Comparison of ENCODE assay signal across 17 cellular contexts in genomic region chr17:28641579-28641978, GRCh38. TPM values are rescaled to one million over a fixed set of nuclear protein-coding genes. Genes with fewer than 3 reads are reported as not detected.
DNase-seq lines count a peak whose midpoint lies in the region; TF ChIP-seq lines count a peak whose summit lies in the region.
"Had no signal": no experiment of that assay in that cellular context is flagged by ENCODE, and none has a peak within 500 bp of the region (broad histone marks: within the 10 kb centered on the region; RNA-seq: fewer than 3 reads in every experiment).

No MANE protein-coding gene starts in this region.

- H2AFZ ChIP-seq in PC-9 = no peak overlapping the region

- peaks cover 12% of the 10 kb centered on the region for H3F3A ChIP-seq in PC-9 (ENCODE audit: insufficient read depth, low read depth)

- H3K4me2 ChIP-seq in PC-9 = no peak overlapping the region

- no peak for TF ChIP-seq CTCF in PC-9 (conservative IDR thresholded peaks at IDR 0.05)

- peaks cover 15% of the 10 kb centered on the region for H3K4me1 ChIP-seq in PC-9 (replicated peaks; ENCODE audit: insufficient read depth)

- intact Hi-C loops in PC-9 (cut with micrococcal nuclease; ENCODE audit: unreplicated experiment) = no loop called here

- POLR2A ChIA-PET in PC-9 (lab: Charles Lee; ENCODE audit: unreplicated experiment) = no interaction called here

- peaks cover 15% of the 10 kb centered on the region for H4K20me1 ChIP-seq in PC-9 (ENCODE audit: insufficient read depth)

- H3K4me3 ChIP-seq in PC-9 = no peak overlapping the region
- H3K4me3 ChIP-seq: SJSA1 had no signal

- H3K9me2 ChIP-seq in PC-9 (ENCODE audit: insufficient read depth) = no peaks in the 10 kb centered on the region

- no peaks in the 10 kb centered on the region for H3K27me3 ChIP-seq in PC-9 (ENCODE audit: insufficient read depth, low read depth)
- H3K27me3 ChIP-seq: SJSA1 had no signal

- BruUV-seq in PC-9 (replicated peaks; lab: Mats Ljungman, UMichigan) = no TSS peak

- CTCF ChIA-PET in PC-9 (lab: Charles Lee) = interaction anchor here (0.7 kb wide), 1 partner anchor 47 kb away, joined by 3 read pairs; no protein-coding TSS in a partner anchor

- peaks cover 44% of the 10 kb centered on the region for H3K36me3 ChIP-seq in PC-9 (ENCODE audit: low read depth)

- H3K79me2 ChIP-seq in PC-9 (ENCODE audit: low read depth) = peaks cover 24% of the 10 kb centered on the region

- H3K9me3 ChIP-seq in PC-9 (ENCODE audit: insufficient read depth, low read depth) = no peaks in the 10 kb centered on the region
- H3K9me3 ChIP-seq: SJSA1 had no signal

- DNase-seq in DMS53 (lab: John Stamatoyannopoulos, UW) (peak; percentile 61), DMS53 treated with DMSO at 0.1 percent for 48 hours (lab: John Stamatoyannopoulos, UW; ENCODE audit: unreplicated experiment) (no peak), LoVo (ENCODE audit: low spot score) (peak; percentile 57), renal cortical epithelial cell (ENCODE audit: low read depth) (peak; percentile 55), DMS79 treated with DMSO at 0.1 percent for 48 hours (lab: John Stamatoyannopoulos, UW) (no peak), PC-9 (no peak)
- DNase-seq: C1 segment of cervical spinal cord; CD8-positive, alpha-beta memory T cell; MV-4-11; NCI-H1105 treated with DMSO at 0.1 percent for 48 hours; NCI-H1694; NCI-H2081; NCI-H2171; NCI-H524 treated with DMSO at 0.1 percent for 48 hours; OCI-M1 had no signal

- no peak overlapping the region for H3K27ac ChIP-seq in PC-9
- H3K27ac ChIP-seq: 22Rv1, SJSA1 had no signal

RNA-seq across cellular contexts. Expression of gene BLTP2, which starts 3.4 kb away (rescaled TPM):
- total RNA-seq in renal cortical epithelial cell (182 and 259 TPM in 2 replicates), PC-9 (2021) (161 and 204 TPM in 2 replicates)

RNA-seq across cellular contexts. Expression of gene SDF2, which starts 20.1 kb away (rescaled TPM):
- total RNA-seq in renal cortical epithelial cell = 60.7 and 82.5 TPM in 2 replicates
- 38.9 and 43.7 TPM in 2 replicates for total RNA-seq in PC-9 (2021)

RNA-seq across cellular contexts. Expression of gene SUPT6H, which starts 20.4 kb away (rescaled TPM):
- total RNA-seq in renal cortical epithelial cell (22.1 and 92.6 TPM in 2 replicates), PC-9 (2021) (46.7 and 63.3 TPM in 2 replicates)

RNA-seq across cellular contexts. Expression of gene RSKR, which starts 27.6 kb away (rescaled TPM):
- total RNA-seq in renal cortical epithelial cell (6.1 and 7.1 TPM in 2 replicates), PC-9 (2021) (21.7 and 25.8 TPM in 2 replicates)

RNA-seq across cellular contexts. Expression of gene SPAG5, which starts 42.8 kb away (rescaled TPM):
- 3.3 and 12.5 TPM in 2 replicates for total RNA-seq in renal cortical epithelial cell
- 101 and 109 TPM in 2 replicates for total RNA-seq in PC-9 (2021)

Comparison
In these comparisons a context has a peak if more than half of its experiments do, and no peak if none do; other contexts are left out.
1. DNase-seq: peak in DMS53 (single experiment), LoVo (single experiment) and renal cortical epithelial cell (single experiment); none in DMS53 treated with DMSO at 0.1 percent for 48 hours (single experiment), DMS79 treated with DMSO at 0.1 percent for 48 hours (single experiment) and PC-9 (0 of 2).